Comparison of ENCODE assay signal across 1 cellular context in the genomic region with DNA sequence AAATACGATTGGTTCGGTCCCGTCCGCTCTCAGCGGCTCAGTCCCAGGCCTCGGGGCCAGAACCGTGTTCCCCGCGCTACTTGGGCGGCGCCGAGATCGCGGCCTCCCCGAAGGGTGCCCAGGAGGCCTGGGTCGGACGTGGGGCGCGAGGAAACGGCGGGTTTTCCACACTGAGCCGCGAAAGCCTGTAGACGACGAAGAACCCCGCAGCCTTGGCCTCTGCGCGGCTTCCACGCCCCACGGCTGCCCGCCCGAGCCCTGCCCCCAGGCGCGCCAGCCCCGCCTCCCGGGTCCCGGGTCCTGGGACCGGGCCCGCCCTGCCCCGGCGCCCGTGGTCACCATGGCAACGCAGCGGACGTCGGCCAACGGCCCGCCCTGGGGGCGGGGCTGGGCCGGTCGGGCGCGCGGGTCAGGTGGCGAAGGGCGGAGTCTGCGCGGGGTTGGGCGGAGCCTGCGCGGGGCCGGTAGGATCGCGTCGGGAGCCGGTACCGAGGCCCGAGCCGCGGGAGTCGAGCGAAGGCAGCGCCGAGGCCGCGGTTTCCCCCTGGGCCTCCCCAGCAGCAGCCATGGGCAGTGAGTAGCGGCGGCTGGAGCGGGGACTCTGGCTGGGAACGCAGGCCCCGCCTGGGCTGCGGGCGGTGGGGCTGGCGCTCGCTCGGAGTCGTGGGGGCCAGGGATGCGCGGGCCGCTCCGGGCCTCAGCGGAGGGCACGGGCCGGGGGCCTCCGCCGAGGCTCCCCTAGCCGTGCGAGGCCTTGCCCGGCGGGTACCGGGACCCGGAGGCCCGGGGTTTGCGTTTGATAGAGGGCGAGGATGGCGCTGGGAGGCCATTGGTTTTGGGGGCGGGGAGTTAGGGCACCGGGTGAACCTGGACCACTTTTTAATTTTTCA.
A peak's percentile ranks its signal among the peaks of the same experiment; 100 is the strongest.
TF ChIP-seq lines count a peak whose summit lies in the region.

A gene (plus strand): TSS at position 456 of the 890 bp plus-strand sequence. CDS start 111 bp downstream, at position 567.

TF ChIP-seq in HepG2, 621 proteins besides CTCF, POLR2A, EP300 and RAD21 (continued from another document and continues in another):
- TF ChIP-seq, protein P1, sequence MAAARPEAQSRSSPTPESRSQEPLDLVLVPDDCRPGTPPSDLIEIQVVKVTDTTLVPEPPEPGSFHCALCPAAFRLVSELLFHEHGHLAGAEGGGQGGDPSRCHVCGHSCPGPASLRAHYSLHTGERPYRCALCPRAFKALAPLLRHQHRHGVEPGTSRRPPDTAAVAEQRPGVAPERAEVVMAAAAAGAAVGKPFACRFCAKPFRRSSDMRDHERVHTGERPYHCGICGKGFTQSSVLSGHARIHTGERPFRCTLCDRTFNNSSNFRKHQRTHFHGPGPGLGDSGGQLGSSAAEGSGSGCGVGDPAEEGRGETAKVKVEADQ (CRISPR knock-in tag; IDR thresholded peaks at IDR 0.05; ENCODE audit: borderline replicate concordance) = no peak
- TF ChIP-seq TP53 (CRISPR knock-in tag; conservative IDR thresholded peaks at IDR 0.05) (no peak; the same call in 1 of the 2 replicates), ZFYVE20 (CRISPR knock-in tag; IDR thresholded peaks at IDR 0.05; ENCODE audit: borderline replicate concordance, low read depth) (no peak), ISL2 (CRISPR knock-in tag; IDR thresholded peaks at IDR 0.05) (no peak), PAX8 (CRISPR knock-in tag; IDR thresholded peaks at IDR 0.05; ENCODE audit: borderline replicate concordance) (no peak), MBNL3 (CRISPR knock-in tag; conservative IDR thresholded peaks at IDR 0.05) (no peak), ZBTB7B (CRISPR knock-in tag; IDR thresholded peaks at IDR 0.05) (no peak), ZNF703 (CRISPR knock-in tag; IDR thresholded peaks at IDR 0.05; ENCODE audit: borderline replicate concordance) (no peak), ZNF160 (CRISPR knock-in tag; IDR thresholded peaks at IDR 0.05) (no peak), KDM6A (CRISPR knock-in tag; IDR thresholded peaks at IDR 0.05; ENCODE audit: low read depth) (no peak), ZSCAN30 (CRISPR knock-in tag; IDR thresholded peaks at IDR 0.05) (no peak), FOXA1 (IDR thresholded peaks at IDR 0.05) (no peak), FOXA1 (CRISPR knock-in tag; IDR thresholded peaks at IDR 0.05) (no peak), BORCS8-MEF2B (CRISPR knock-in tag; IDR thresholded peaks at IDR 0.05) (peak; percentile 53; the same call in 1 of the 2 replicates), TGIF2 (CRISPR knock-in tag; IDR thresholded peaks at IDR 0.05) (no peak), ZBTB38 (CRISPR knock-in tag; IDR thresholded peaks at IDR 0.05) (no peak), NR1H2 (CRISPR knock-in tag; IDR thresholded peaks at IDR 0.05; ENCODE audit: borderline replicate concordance, low read depth) (no peak), ZNF354B (CRISPR knock-in tag; IDR thresholded peaks at IDR 0.05) (peak; percentile 61; the same call in 1 of the 2 replicates), KDM5A (IDR thresholded peaks at IDR 0.05; ENCODE audit: borderline replicate concordance, low read length) (peak; percentile 50; the same call in 1 of the 2 replicates), RFX1 (IDR thresholded peaks at IDR 0.05) (peak; percentile 93), JDP2 (CRISPR knock-in tag; IDR thresholded peaks at IDR 0.05; ENCODE audit: borderline replicate concordance) (no peak), HCFC1 (IDR thresholded peaks at IDR 0.05; ENCODE audit: low read depth, low read length) (no peak), GABPB1 (CRISPR knock-in tag; IDR thresholded peaks at IDR 0.05) (peak; percentile 52), THAP11 (CRISPR knock-in tag; IDR thresholded peaks at IDR 0.05) (peak; percentile 34; the same call in 1 of the 2 replicates), CCAR2 (optimal IDR thresholded peaks at IDR 0.05; ENCODE audit: low read depth, low read length) (no peak), PHF5A (CRISPR knock-in tag; IDR thresholded peaks at IDR 0.05; ENCODE audit: low read depth, unreplicated experiment) (no peak), CBX1 (IDR thresholded peaks at IDR 0.05; ENCODE audit: low read depth) (no peak), BRD4 (CRISPR knock-in tag; IDR thresholded peaks at IDR 0.05) (peak; percentile 61; the same call in 1 of the 2 replicates), YEATS4 (CRISPR knock-in tag; IDR thresholded peaks at IDR 0.05; ENCODE audit: borderline replicate concordance) (peak; percentile 89), ZFP37 (CRISPR knock-in tag; IDR thresholded peaks at IDR 0.05; ENCODE audit: borderline replicate concordance) (no peak), STAG1 (CRISPR knock-in tag; IDR thresholded peaks at IDR 0.05) (0 out of 2 replicates have a peak, but pooled peaks have one; percentile 7)
- TF ChIP-seq, protein P2, sequence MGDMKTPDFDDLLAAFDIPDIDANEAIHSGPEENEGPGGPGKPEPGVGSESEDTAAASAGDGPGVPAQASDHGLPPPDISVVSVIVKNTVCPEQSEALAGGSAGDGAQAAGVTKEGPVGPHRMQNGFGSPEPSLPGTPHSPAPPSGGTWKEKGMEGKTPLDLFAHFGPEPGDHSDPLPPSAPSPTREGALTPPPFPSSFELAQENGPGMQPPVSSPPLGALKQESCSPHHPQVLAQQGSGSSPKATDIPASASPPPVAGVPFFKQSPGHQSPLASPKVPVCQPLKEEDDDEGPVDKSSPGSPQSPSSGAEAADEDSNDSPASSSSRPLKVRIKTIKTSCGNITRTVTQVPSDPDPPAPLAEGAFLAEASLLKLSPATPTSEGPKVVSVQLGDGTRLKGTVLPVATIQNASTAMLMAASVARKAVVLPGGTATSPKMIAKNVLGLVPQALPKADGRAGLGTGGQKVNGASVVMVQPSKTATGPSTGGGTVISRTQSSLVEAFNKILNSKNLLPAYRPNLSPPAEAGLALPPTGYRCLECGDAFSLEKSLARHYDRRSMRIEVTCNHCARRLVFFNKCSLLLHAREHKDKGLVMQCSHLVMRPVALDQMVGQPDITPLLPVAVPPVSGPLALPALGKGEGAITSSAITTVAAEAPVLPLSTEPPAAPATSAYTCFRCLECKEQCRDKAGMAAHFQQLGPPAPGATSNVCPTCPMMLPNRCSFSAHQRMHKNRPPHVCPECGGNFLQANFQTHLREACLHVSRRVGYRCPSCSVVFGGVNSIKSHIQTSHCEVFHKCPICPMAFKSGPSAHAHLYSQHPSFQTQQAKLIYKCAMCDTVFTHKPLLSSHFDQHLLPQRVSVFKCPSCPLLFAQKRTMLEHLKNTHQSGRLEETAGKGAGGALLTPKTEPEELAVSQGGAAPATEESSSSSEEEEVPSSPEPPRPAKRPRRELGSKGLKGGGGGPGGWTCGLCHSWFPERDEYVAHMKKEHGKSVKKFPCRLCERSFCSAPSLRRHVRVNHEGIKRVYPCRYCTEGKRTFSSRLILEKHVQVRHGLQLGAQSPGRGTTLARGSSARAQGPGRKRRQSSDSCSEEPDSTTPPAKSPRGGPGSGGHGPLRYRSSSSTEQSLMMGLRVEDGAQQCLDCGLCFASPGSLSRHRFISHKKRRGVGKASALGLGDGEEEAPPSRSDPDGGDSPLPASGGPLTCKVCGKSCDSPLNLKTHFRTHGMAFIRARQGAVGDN (CRISPR knock-in tag; IDR thresholded peaks at IDR 0.05) = peak; percentile 83
- TF ChIP-seq, protein P3, sequence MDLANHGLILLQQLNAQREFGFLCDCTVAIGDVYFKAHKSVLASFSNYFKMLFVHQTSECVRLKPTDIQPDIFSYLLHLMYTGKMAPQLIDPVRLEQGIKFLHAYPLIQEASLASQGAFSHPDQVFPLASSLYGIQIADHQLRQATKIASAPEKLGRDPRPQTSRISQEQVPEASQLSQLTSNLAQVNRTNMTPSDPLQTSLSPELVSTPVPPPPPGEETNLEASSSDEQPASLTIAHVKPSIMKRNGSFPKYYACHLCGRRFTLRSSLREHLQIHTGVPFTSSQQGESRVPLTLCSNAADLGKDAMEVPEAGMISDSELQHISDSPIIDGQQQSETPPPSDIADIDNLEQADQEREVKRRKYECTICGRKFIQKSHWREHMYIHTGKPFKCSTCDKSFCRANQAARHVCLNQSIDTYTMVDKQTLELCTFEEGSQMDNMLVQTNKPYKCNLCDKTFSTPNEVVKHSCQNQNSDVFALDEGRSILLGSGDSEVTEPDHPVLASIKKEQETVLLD (CRISPR knock-in tag; IDR thresholded peaks at IDR 0.05; ENCODE audit: low read depth) = 0 out of 2 replicates have a peak, but pooled peaks have one; percentile 56
- TF ChIP-seq, protein P4, sequence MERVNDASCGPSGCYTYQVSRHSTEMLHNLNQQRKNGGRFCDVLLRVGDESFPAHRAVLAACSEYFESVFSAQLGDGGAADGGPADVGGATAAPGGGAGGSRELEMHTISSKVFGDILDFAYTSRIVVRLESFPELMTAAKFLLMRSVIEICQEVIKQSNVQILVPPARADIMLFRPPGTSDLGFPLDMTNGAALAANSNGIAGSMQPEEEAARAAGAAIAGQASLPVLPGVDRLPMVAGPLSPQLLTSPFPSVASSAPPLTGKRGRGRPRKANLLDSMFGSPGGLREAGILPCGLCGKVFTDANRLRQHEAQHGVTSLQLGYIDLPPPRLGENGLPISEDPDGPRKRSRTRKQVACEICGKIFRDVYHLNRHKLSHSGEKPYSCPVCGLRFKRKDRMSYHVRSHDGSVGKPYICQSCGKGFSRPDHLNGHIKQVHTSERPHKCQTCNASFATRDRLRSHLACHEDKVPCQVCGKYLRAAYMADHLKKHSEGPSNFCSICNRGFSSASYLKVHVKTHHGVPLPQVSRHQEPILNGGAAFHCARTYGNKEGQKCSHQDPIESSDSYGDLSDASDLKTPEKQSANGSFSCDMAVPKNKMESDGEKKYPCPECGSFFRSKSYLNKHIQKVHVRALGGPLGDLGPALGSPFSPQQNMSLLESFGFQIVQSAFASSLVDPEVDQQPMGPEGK (CRISPR knock-in tag; IDR thresholded peaks at IDR 0.05) = no peak
- TF ChIP-seq, protein P5, sequence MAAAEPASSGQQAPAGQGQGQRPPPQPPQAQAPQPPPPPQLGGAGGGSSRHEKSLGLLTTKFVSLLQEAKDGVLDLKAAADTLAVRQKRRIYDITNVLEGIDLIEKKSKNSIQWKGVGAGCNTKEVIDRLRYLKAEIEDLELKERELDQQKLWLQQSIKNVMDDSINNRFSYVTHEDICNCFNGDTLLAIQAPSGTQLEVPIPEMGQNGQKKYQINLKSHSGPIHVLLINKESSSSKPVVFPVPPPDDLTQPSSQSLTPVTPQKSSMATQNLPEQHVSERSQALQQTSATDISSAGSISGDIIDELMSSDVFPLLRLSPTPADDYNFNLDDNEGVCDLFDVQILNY (CRISPR knock-in tag; conservative IDR thresholded peaks at IDR 0.05) = no peak
- TF ChIP-seq, protein P6, sequence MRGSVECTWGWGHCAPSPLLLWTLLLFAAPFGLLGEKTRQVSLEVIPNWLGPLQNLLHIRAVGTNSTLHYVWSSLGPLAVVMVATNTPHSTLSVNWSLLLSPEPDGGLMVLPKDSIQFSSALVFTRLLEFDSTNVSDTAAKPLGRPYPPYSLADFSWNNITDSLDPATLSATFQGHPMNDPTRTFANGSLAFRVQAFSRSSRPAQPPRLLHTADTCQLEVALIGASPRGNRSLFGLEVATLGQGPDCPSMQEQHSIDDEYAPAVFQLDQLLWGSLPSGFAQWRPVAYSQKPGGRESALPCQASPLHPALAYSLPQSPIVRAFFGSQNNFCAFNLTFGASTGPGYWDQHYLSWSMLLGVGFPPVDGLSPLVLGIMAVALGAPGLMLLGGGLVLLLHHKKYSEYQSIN (CRISPR knock-in tag; IDR thresholded peaks at IDR 0.05; ENCODE audit: borderline replicate concordance) = no peak
- TF ChIP-seq, protein P7, sequence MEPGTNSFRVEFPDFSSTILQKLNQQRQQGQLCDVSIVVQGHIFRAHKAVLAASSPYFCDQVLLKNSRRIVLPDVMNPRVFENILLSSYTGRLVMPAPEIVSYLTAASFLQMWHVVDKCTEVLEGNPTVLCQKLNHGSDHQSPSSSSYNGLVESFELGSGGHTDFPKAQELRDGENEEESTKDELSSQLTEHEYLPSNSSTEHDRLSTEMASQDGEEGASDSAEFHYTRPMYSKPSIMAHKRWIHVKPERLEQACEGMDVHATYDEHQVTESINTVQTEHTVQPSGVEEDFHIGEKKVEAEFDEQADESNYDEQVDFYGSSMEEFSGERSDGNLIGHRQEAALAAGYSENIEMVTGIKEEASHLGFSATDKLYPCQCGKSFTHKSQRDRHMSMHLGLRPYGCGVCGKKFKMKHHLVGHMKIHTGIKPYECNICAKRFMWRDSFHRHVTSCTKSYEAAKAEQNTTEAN (CRISPR knock-in tag; conservative IDR thresholded peaks at IDR 0.05) = peak; percentile 22; the same call in 1 of the 2 replicates
- TF ChIP-seq, protein P8, sequence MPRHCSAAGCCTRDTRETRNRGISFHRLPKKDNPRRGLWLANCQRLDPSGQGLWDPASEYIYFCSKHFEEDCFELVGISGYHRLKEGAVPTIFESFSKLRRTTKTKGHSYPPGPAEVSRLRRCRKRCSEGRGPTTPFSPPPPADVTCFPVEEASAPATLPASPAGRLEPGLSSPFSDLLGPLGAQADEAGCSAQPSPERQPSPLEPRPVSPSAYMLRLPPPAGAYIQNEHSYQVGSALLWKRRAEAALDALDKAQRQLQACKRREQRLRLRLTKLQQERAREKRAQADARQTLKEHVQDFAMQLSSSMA (CRISPR knock-in tag; IDR thresholded peaks at IDR 0.05) = peak; percentile 26; the same call in 1 of the 2 replicates
- TF ChIP-seq, protein P9, sequence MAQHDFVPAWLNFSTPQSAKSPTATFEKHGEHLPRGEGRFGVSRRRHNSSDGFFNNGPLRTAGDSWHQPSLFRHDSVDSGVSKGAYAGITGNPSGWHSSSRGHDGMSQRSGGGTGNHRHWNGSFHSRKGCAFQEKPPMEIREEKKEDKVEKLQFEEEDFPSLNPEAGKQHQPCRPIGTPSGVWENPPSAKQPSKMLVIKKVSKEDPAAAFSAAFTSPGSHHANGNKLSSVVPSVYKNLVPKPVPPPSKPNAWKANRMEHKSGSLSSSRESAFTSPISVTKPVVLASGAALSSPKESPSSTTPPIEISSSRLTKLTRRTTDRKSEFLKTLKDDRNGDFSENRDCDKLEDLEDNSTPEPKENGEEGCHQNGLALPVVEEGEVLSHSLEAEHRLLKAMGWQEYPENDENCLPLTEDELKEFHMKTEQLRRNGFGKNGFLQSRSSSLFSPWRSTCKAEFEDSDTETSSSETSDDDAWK (CRISPR knock-in tag; IDR thresholded peaks at IDR 0.05) = no peak
- TF ChIP-seq, protein P10, sequence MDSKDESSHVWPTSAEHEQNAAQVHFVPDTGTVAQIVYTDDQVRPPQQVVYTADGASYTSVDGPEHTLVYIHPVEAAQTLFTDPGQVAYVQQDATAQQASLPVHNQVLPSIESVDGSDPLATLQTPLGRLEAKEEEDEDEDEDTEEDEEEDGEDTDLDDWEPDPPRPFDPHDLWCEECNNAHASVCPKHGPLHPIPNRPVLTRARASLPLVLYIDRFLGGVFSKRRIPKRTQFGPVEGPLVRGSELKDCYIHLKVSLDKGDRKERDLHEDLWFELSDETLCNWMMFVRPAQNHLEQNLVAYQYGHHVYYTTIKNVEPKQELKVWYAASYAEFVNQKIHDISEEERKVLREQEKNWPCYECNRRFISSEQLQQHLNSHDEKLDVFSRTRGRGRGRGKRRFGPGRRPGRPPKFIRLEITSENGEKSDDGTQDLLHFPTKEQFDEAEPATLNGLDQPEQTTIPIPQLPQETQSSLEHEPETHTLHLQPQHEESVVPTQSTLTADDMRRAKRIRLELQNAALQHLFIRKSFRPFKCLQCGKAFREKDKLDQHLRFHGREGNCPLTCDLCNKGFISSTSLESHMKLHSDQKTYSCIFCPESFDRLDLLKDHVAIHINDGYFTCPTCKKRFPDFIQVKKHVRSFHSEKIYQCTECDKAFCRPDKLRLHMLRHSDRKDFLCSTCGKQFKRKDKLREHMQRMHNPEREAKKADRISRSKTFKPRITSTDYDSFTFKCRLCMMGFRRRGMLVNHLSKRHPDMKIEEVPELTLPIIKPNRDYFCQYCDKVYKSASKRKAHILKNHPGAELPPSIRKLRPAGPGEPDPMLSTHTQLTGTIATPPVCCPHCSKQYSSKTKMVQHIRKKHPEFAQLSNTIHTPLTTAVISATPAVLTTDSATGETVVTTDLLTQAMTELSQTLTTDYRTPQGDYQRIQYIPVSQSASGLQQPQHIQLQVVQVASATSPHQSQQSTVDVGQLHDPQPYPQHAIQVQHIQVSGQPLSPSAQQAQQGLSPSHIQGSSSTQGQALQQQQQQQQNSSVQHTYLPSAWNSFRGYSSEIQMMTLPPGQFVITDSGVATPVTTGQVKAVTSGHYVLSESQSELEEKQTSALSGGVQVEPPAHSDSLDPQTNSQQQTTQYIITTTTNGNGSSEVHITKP (CRISPR knock-in tag; IDR thresholded peaks at IDR 0.05; ENCODE audit: low read depth) = 0 out of 2 replicates have a peak, but pooled peaks have one; percentile 21
